Comparison of ENCODE assay signal across 14 cellular contexts in genomic region chr17:1746975-1747543, GRCh38. TPM values are rescaled to one million over a fixed set of nuclear protein-coding genes. Genes with fewer than 3 reads are reported as not detected.
DNase-seq lines count a peak whose midpoint lies in the region; ATAC-seq, FAIRE-seq and TF ChIP-seq lines count a peak whose summit lies in the region.
"Had no signal": no experiment of that assay in that cellular context is flagged by ENCODE, and none has a peak within 500 bp of the region (broad histone marks: within the 10 kb centered on the region; RNA-seq: fewer than 3 reads in every experiment).

No MANE protein-coding gene starts in this region.

- peak overlapping the region; percentile 51; the same call in 1 of the 2 replicates for H4K8ac ChIP-seq in H1 (ENCODE audit: extremely low read depth, insufficient read depth, low read length)

- POLR2A ChIA-PET in H1 (lab: Charles Lee; ENCODE audit: partially characterized antibody), result interaction anchor here (0.7 to 2.4 kb wide), 10 partner anchors 10 to 33 kb away, joined by 3 to 12 read pairs (median 4); partner anchors contain the start of genes SERPINF1 and WDR81
- POLR2A ChIA-PET in HepG2 (lab: Yijun Ruan, JAX), result interaction anchor here (1.3 to 16.4 kb wide), 6 partner anchors 7 to 26 kb away, joined by 3 to 299 read pairs (median 114); partner anchors contain the start of genes SERPINF1 and WDR81

- TF ChIP-seq POLR2A in H1 (IDR thresholded peaks at IDR 0.05; ENCODE audit: control extremely low read depth in 1 of 2, low read depth in 2 of 2, low read length in 2 of 2), result no peak
- peak in 1 of 2 experiments; percentile 20; a peak in 1 of 4 replicates for TF ChIP-seq POLR2A in HepG2 (IDR thresholded peaks at IDR 0.05; ENCODE audit: insufficient read depth in 1 of 2, low read depth in 2 of 2, low read length in 2 of 2)
- TF ChIP-seq POLR2A in suprapubic skin (IDR thresholded peaks at IDR 0.05), result no peak
- TF ChIP-seq POLR2A in H54 (IDR thresholded peaks at IDR 0.05; ENCODE audit: low read depth, low read length), result no peak

- H3K23ac ChIP-seq in H1 (ENCODE audit: insufficient read length), result no peak overlapping the region

- H3K79me2 ChIP-seq in H1 (ENCODE audit: control insufficient read depth in 1 of 2, insufficient read depth in 2 of 2, low read length in 2 of 2), result no peaks in the 10 kb centered on the region
- H3K79me2 ChIP-seq in HepG2 (ENCODE audit: insufficient read depth, low read length), result peaks cover 31% of the 10 kb centered on the region

- H2BK20ac ChIP-seq in H1 (ENCODE audit: low read length), result 0 out of 2 replicates have a peak overlapping the region, but pooled peaks have one; percentile 34

- H2BK12ac ChIP-seq in H1 (ENCODE audit: low read depth, low read length), result peak overlapping the region; percentile 90; the same call in 1 of the 2 replicates

- peak overlapping the region; percentile 30; the same call in 1 of the 2 replicates for H2BK5ac ChIP-seq in H1 (ENCODE audit: low read depth, low read length)

- no peak for TF ChIP-seq EP300 in H1 (IDR thresholded peaks at IDR 0.05; ENCODE audit: borderline replicate concordance in 1 of 2, low read depth in 2 of 2, low read length in 2 of 2)
- no peak for TF ChIP-seq EP300 in HepG2 (IDR thresholded peaks at IDR 0.05; ENCODE audit: low read depth in 2 of 2, low read length in 2 of 2)
- TF ChIP-seq EP300 in HepG2 (CRISPR knock-in tag; IDR thresholded peaks at IDR 0.05; ENCODE audit: borderline replicate concordance), result no peak
- no peak for TF ChIP-seq EP300 in suprapubic skin (IDR thresholded peaks at IDR 0.05)

- ATAC-seq in HepG2, result no peak
- ATAC-seq in HG02938 (IDR thresholded peaks at IDR 0.05; ENCODE audit: unreplicated experiment), result no peak
- ATAC-seq: K562, T-helper 17 cell had no signal

- H3K4me1 ChIP-seq in H1 (replicated peaks in 1 of 4; ENCODE audit: control insufficient read depth in 3 of 4, insufficient read depth in 4 of 4, low read length in 3 of 4) (peaks cover 0 to 8% (median 3%) of the 10 kb centered on the region in 4 experiments; a peak in 4 of 7 replicates), HepG2 (ENCODE audit: insufficient read depth, low read length) (peaks cover 60% of the 10 kb centered on the region), suprapubic skin (peaks cover 50% of the 10 kb centered on the region)

- peak overlapping the region; percentile 46; the same call in 1 of the 2 replicates for H2BK15ac ChIP-seq in H1 (ENCODE audit: low read length)

- H4K91ac ChIP-seq in H1 (replicated peaks; ENCODE audit: insufficient read length, low read length), result peak overlapping the region; percentile 55

- H3K36me3 ChIP-seq in H1 (ENCODE audit: control insufficient read depth in 2 of 4, insufficient read depth in 4 of 4, low read length in 3 of 4) (no peaks in the 10 kb centered on the region), HepG2 (replicated peaks in 1 of 2; ENCODE audit: control insufficient read depth in 1 of 2, insufficient read depth in 2 of 2, low read length in 2 of 2) (peaks cover 13 to 26% of the 10 kb centered on the region in 2 experiments; a peak in 4 of 5 replicates), suprapubic skin (no peaks in the 10 kb centered on the region)

- intact Hi-C loops in HepG2 (cut with micrococcal nuclease; ENCODE audit: unreplicated experiment), result no loop called here

- H3K23me2 ChIP-seq in H1 (ENCODE audit: low read depth, low read length), result no peaks in the 10 kb centered on the region

- H3K14ac ChIP-seq in H1 (ENCODE audit: insufficient read length), result no peak overlapping the region

- in situ Hi-C loops in HepG2 (cut with HindIII; ENCODE audit: extremely low pct_ligation_motif_present, low pct_unique_long_range_greater_than_20kb), result no loop called here

- no TSS peak for BruUV-seq in HepG2 (replicated peaks; lab: Mats Ljungman, UMichigan)

- no peaks in the 10 kb centered on the region for H3K9me3 ChIP-seq in H1 (ENCODE audit: insufficient read depth in 2 of 2, low read depth in 1 of 2, low read length in 1 of 2)
- H3K9me3 ChIP-seq in HepG2 (ENCODE audit: low read length), result no peaks in the 10 kb centered on the region
- no peaks in the 10 kb centered on the region for H3K9me3 ChIP-seq in suprapubic skin

- TF ChIP-seq CTCF in H1 (IDR thresholded peaks at IDR 0.05; ENCODE audit: control extremely low read depth in 1 of 3, insufficient read depth in 1 of 3, low read depth in 1 of 3, low read length in 3 of 3), result no peak
- TF ChIP-seq CTCF in HepG2 (CRISPR knock-in tag; IDR thresholded peaks at IDR 0.05), result no peak
- no peak for TF ChIP-seq CTCF in suprapubic skin (IDR thresholded peaks at IDR 0.05)

- no peak overlapping the region for H2BK120ac ChIP-seq in H1 (replicated peaks; ENCODE audit: low read depth, low read length)

- no peaks in the 10 kb centered on the region for H3K79me1 ChIP-seq in H1 (ENCODE audit: low read depth, low read length)

- no peak overlapping the region for H3K4me2 ChIP-seq in H1 (ENCODE audit: insufficient read depth in 1 of 2, low read depth in 2 of 2, low read length in 2 of 2)
- no peak overlapping the region for H3K4me2 ChIP-seq in HepG2 (ENCODE audit: low read depth, low read length)

- H3K27me3 ChIP-seq in H1 (replicated peaks in 1 of 4; ENCODE audit: control insufficient read depth in 3 of 4, extremely low read depth in 1 of 4, insufficient read depth in 3 of 4, low read length in 3 of 4) (no peaks in the 10 kb centered on the region; a peak in 1 of 7 replicates), HepG2 (ENCODE audit: control insufficient read depth in 1 of 2, insufficient read depth in 2 of 2, low read length in 2 of 2) (no peaks in the 10 kb centered on the region), suprapubic skin (no peaks in the 10 kb centered on the region)

- TF ChIP-seq RAD21 in H1 (IDR thresholded peaks at IDR 0.05 in 1 of 2, conservative IDR thresholded peaks at IDR 0.05 in 1 of 2; ENCODE audit: low read depth in 2 of 2, low read length in 2 of 2) (no peak), HepG2 (CRISPR knock-in tag; IDR thresholded peaks at IDR 0.05) (no peak)

- DNase-seq in DMS53 (lab: John Stamatoyannopoulos, UW), result peak; percentile 56
- no peak for DNase-seq in DMS53 treated with DMSO at 0.1 percent for 48 hours (lab: John Stamatoyannopoulos, UW; ENCODE audit: unreplicated experiment)
- peak in 1 of 2 experiments; percentile 72 for DNase-seq in H1 (ENCODE audit: low read depth in 1 of 2, low spot score in 2 of 2)
- no peak for DNase-seq in HepG2 (ENCODE audit: low spot score)
- peak in 1 of 2 donors; percentile 83 for DNase-seq in suprapubic skin (ENCODE audit: low spot score in 2 of 2)
- no peak for DNase-seq in H54 (ENCODE audit: insufficient read length, low spot score)
- DNase-seq in inferior parietal cortex (ENCODE audit: extremely low spot score), result no peak
- DNase-seq: activated CD4-positive, alpha-beta memory T cell treated with anti-CD3 and anti-CD28 coated beads for 36 hours; NCI-H1694 treated with DMSO at 0.1 percent for 48 hours; T-helper 17 cell had no signal

- H4K5ac ChIP-seq in H1 (ENCODE audit: insufficient read length, low read depth, low read length), result peak overlapping the region; percentile 10

- no peak for FAIRE-seq in H1 (lab: Jason Lieb, UNC)
- FAIRE-seq in HepG2 (lab: Jason Lieb, UNC), result no peak
- FAIRE-seq in H54 (lab: Jason Lieb, UNC), result no peak
- FAIRE-seq: frontal cortex, K562 had no signal

- WGBS in H1 (ENCODE audit: extremely low coverage in 1 of 2, insufficient coverage in 1 of 2, insufficient read length in 1 of 2, insufficient replicate concordance in 2 of 2, low coverage in 1 of 2, low lambda C conversion rate in 2 of 2, missing lambda C conversion rate in 1 of 2), 2 experiments, result 77% methylated on average over 22 of the region's 22 CpGs; no CpG with 5 or more reads in 1 of the 2 experiments
- WGBS in HepG2 (ENCODE audit: low lambda C conversion rate), result 93% methylated on average over 17 of the region's 22 CpGs
- WGBS in suprapubic skin, result 49% methylated on average over 13 of the region's 22 CpGs

- H3K18ac ChIP-seq in H1 (ENCODE audit: extremely low read depth, low read length), result no peak overlapping the region

- no peaks in the 10 kb centered on the region for H4K20me1 ChIP-seq in H1 (replicated peaks in 1 of 2; ENCODE audit: control insufficient read depth in 1 of 2, insufficient read depth in 2 of 2, low read length in 2 of 2)
- H4K20me1 ChIP-seq in HepG2 (ENCODE audit: insufficient read depth, low read length), result peaks cover 22% of the 10 kb centered on the region; the same call in 1 of the 2 replicates

- no peak overlapping the region for H2AFZ ChIP-seq in H1 (ENCODE audit: low read length)
- no peak overlapping the region for H2AFZ ChIP-seq in HepG2 (ENCODE audit: low read length)

- H3K4me3 ChIP-seq in H1 (ENCODE audit: extremely low read depth in 1 of 4, insufficient read depth in 2 of 4, low read depth in 3 of 4, low read length in 4 of 4), result no peak overlapping the region
- no peak overlapping the region for H3K4me3 ChIP-seq in HepG2 (replicated peaks in 1 of 3; ENCODE audit: insufficient read depth in 1 of 3, low read depth in 2 of 3, low read length in 3 of 3)
- peak overlapping the region; percentile 18 for H3K4me3 ChIP-seq in suprapubic skin
- H3K4me3 ChIP-seq: K562 had no signal

- H2AK5ac ChIP-seq in H1 (ENCODE audit: low read depth, low read length), result no peak overlapping the region

- H3K27ac ChIP-seq in H1 (ENCODE audit: low read depth, low read length) (no peak overlapping the region), HepG2 (ENCODE audit: extremely low read length, insufficient read depth, low read length) (peak overlapping the region; percentile 11), suprapubic skin (peak overlapping the region; percentile 81)

- no peak overlapping the region for H3K4ac ChIP-seq in H1 (replicated peaks; ENCODE audit: insufficient read length, low read depth, low read length)

- CTCF ChIA-PET in H1 (lab: Charles Lee; ENCODE audit: partially characterized antibody), result interaction anchor here (1.1 to 1.7 kb wide), 6 partner anchors 9 to 34 kb away, joined by 3 to 5 read pairs (median 4); partner anchors contain the start of gene SERPINF1
- CTCF ChIA-PET in HepG2 (lab: Yijun Ruan, JAX; ENCODE audit: low intra/inter-chr PET ratio, low total read pairs), result no interaction called here

- no peak overlapping the region for H3K9ac ChIP-seq in H1 (replicated peaks in 1 of 4; ENCODE audit: extremely low read depth in 1 of 4, low read depth in 3 of 4, low read length in 3 of 4)
- no peak overlapping the region for H3K9ac ChIP-seq in HepG2 (ENCODE audit: insufficient read depth, low read depth, low read length)

- H3K56ac ChIP-seq in H1 (replicated peaks; ENCODE audit: insufficient read length, low read depth, low read length), result peak overlapping the region; percentile 32

RNA-seq across cellular contexts. Expression of gene SERPINF2, which starts 4.4 kb away (rescaled TPM):
- 1.6 and 1.8 TPM in 2 replicates for total RNA-seq in H1 (2021; fragmentation: NEBNext Ultra II Directional; extraction: Animal tissue kit (Norgen Biotek cat#: 25700))
- 3.2 and 5.5 TPM in 2 replicates for polyA plus RNA-seq in H1 (2011; rRNA removed)
- polyA plus RNA-seq in H1 (2011; cell fraction: cytosol; rRNA removed), result 3.3 TPM
- polyA plus RNA-seq in H1 (2011; cell fraction: nucleus; rRNA removed), result 2.3 TPM
- polyA plus RNA-seq in H1 (2012, experiment 1 of 2), result 1.1 to 2.2 TPM (median 1.7 TPM) in 4 replicates
- polyA plus RNA-seq in H1 (2012, experiment 2 of 2), result 1.3 TPM
- polyA plus RNA-seq in H1 (2013, experiment 1 of 2), result 0.81 TPM
- polyA plus RNA-seq in H1 (2013, experiment 2 of 2), result 0.81 TPM
- polyA minus RNA-seq in H1 (2011; rRNA and poly(A)+ RNA removed), result 0.73 and 0.82 TPM in 2 replicates
- polyA minus RNA-seq in H1 (2011; cell fraction: cytosol; rRNA and poly(A)+ RNA removed), result 1.8 TPM
- polyA minus RNA-seq in H1 (2011; cell fraction: nucleus; rRNA and poly(A)+ RNA removed), result 0.60 TPM
- total RNA-seq in HepG2 (2016; rRNA removed; fragmentation: Illumina TruSeq; extraction: Trizol), result 123 and 309 TPM in 2 replicates
- total RNA-seq in HepG2 (2016; cell fraction: cytosol; rRNA removed; fragmentation: Illumina TruSeq; extraction: Trizol; ENCODE audit: low read depth), result 43.1 and 45.3 TPM in 2 replicates
- 113 and 316 TPM in 2 replicates for total RNA-seq in HepG2 (2016; cell fraction: insoluble cytoplasmic fraction; rRNA removed; fragmentation: Illumina TruSeq; extraction: Trizol)
- 90.4 and 105 TPM in 2 replicates for total RNA-seq in HepG2 (2016; cell fraction: membrane; rRNA removed; fragmentation: Illumina TruSeq; extraction: Trizol)
- 243 and 286 TPM in 2 replicates for total RNA-seq in HepG2 (2016; cell fraction: nucleus; rRNA removed; fragmentation: Illumina TruSeq; extraction: Trizol)
- polyA plus RNA-seq in HepG2 (2011; rRNA removed), result 548 and 871 TPM in 2 replicates
- 573 and 676 TPM in 2 replicates for polyA plus RNA-seq in HepG2 (2011; cell fraction: cytosol; rRNA removed)
- 1,260 and 1,369 TPM in 2 replicates for polyA plus RNA-seq in HepG2 (2011; cell fraction: nucleus; rRNA removed)
- 401 and 511 TPM in 2 replicates for polyA plus RNA-seq in HepG2 (2012)
- polyA plus RNA-seq in HepG2 (2016; cell fraction: cytosol; fragmentation: Illumina TruSeq; extraction: Trizol; ENCODE audit: low read depth), result 58.6 and 61.9 TPM in 2 replicates
- polyA plus RNA-seq in HepG2 (2016; cell fraction: insoluble cytoplasmic fraction; fragmentation: Illumina TruSeq; extraction: Trizol; ENCODE audit: low read depth), result 142 and 163 TPM in 2 replicates
- polyA plus RNA-seq in HepG2 (2016; cell fraction: membrane; fragmentation: Illumina TruSeq; extraction: Trizol; ENCODE audit: low read depth), result 96.0 and 97.4 TPM in 2 replicates
- 572 and 581 TPM in 2 replicates for polyA plus RNA-seq in HepG2 (2016; cell fraction: nucleus; fragmentation: Illumina TruSeq; extraction: Trizol; ENCODE audit: insufficient read depth, low read depth)
- polyA minus RNA-seq in HepG2 (2011; rRNA and poly(A)+ RNA removed; ENCODE audit: low replicate concordance), result 1.3 and 600 TPM in 2 replicates
- polyA minus RNA-seq in HepG2 (2011; cell fraction: cytosol; rRNA and poly(A)+ RNA removed), result 283 and 408 TPM in 2 replicates
- polyA minus RNA-seq in HepG2 (2011; cell fraction: nucleus; rRNA and poly(A)+ RNA removed), result 211 and 291 TPM in 2 replicates
- total RNA-seq in suprapubic skin, result 1 to 10 TPM; 3.9 to 7.4 (median 5.9) TPM
- total RNA-seq: activated CD4-positive, alpha-beta memory T cell treated with anti-CD3 and anti-CD28 coated beads for 36 hours; frontal cortex; temporal lobe had no signal
- polyA plus RNA-seq: K562 had no signal

RNA-seq across cellular contexts. Expression of gene SERPINF1, which starts 14.8 kb away (rescaled TPM):
- 41.5 and 42.3 TPM in 2 replicates for total RNA-seq in H1 (2021; fragmentation: NEBNext Ultra II Directional; extraction: Animal tissue kit (Norgen Biotek cat#: 25700))
- 136 and 161 TPM in 2 replicates for polyA plus RNA-seq in H1 (2011; rRNA removed)
- polyA plus RNA-seq in H1 (2011; cell fraction: cytosol; rRNA removed), result 112 TPM
- polyA plus RNA-seq in H1 (2011; cell fraction: nucleus; rRNA removed), result 138 TPM
- 44.7 to 50.6 TPM (median 49.2 TPM) in 4 replicates for polyA plus RNA-seq in H1 (2012, experiment 1 of 2)
- 62.1 TPM for polyA plus RNA-seq in H1 (2012, experiment 2 of 2)
- polyA plus RNA-seq in H1 (2013, experiment 1 of 2), result 94.4 TPM
- 101 TPM for polyA plus RNA-seq in H1 (2013, experiment 2 of 2)
- 45.7 and 57.7 TPM in 2 replicates for polyA minus RNA-seq in H1 (2011; rRNA and poly(A)+ RNA removed)
- polyA minus RNA-seq in H1 (2011; cell fraction: cytosol; rRNA and poly(A)+ RNA removed), result 29.4 TPM
- 23.2 TPM for polyA minus RNA-seq in H1 (2011; cell fraction: nucleus; rRNA and poly(A)+ RNA removed)
- 418 and 853 TPM in 2 replicates for total RNA-seq in HepG2 (2016; rRNA removed; fragmentation: Illumina TruSeq; extraction: Trizol)
- 177 and 189 TPM in 2 replicates for total RNA-seq in HepG2 (2016; cell fraction: cytosol; rRNA removed; fragmentation: Illumina TruSeq; extraction: Trizol; ENCODE audit: low read depth)
- total RNA-seq in HepG2 (2016; cell fraction: insoluble cytoplasmic fraction; rRNA removed; fragmentation: Illumina TruSeq; extraction: Trizol), result 427 and 844 TPM in 2 replicates
- 209 and 251 TPM in 2 replicates for total RNA-seq in HepG2 (2016; cell fraction: membrane; rRNA removed; fragmentation: Illumina TruSeq; extraction: Trizol)
- total RNA-seq in HepG2 (2016; cell fraction: nucleus; rRNA removed; fragmentation: Illumina TruSeq; extraction: Trizol), result 690 and 808 TPM in 2 replicates
- 2,101 and 2,733 TPM in 2 replicates for polyA plus RNA-seq in HepG2 (2011; rRNA removed)
- 2,219 and 2,408 TPM in 2 replicates for polyA plus RNA-seq in HepG2 (2011; cell fraction: cytosol; rRNA removed)
- 1,095 and 1,323 TPM in 2 replicates for polyA plus RNA-seq in HepG2 (2011; cell fraction: nucleus; rRNA removed)
- 624 and 785 TPM in 2 replicates for polyA plus RNA-seq in HepG2 (2012)
- polyA plus RNA-seq in HepG2 (2016; cell fraction: cytosol; fragmentation: Illumina TruSeq; extraction: Trizol; ENCODE audit: low read depth), result 255 and 290 TPM in 2 replicates
- 625 and 642 TPM in 2 replicates for polyA plus RNA-seq in HepG2 (2016; cell fraction: insoluble cytoplasmic fraction; fragmentation: Illumina TruSeq; extraction: Trizol; ENCODE audit: low read depth)
- polyA plus RNA-seq in HepG2 (2016; cell fraction: membrane; fragmentation: Illumina TruSeq; extraction: Trizol; ENCODE audit: low read depth), result 280 and 299 TPM in 2 replicates
- polyA plus RNA-seq in HepG2 (2016; cell fraction: nucleus; fragmentation: Illumina TruSeq; extraction: Trizol; ENCODE audit: insufficient read depth, low read depth), result 1,428 and 1,667 TPM in 2 replicates
- polyA minus RNA-seq in HepG2 (2011; rRNA and poly(A)+ RNA removed; ENCODE audit: low replicate concordance), result 1.4 and 887 TPM in 2 replicates
- polyA minus RNA-seq in HepG2 (2011; cell fraction: cytosol; rRNA and poly(A)+ RNA removed), result 345 and 528 TPM in 2 replicates
- polyA minus RNA-seq in HepG2 (2011; cell fraction: nucleus; rRNA and poly(A)+ RNA removed), result 167 and 268 TPM in 2 replicates
- total RNA-seq in suprapubic skin, result 100 to 1,000 TPM; 146 to 256 (median 194) TPM

RNA-seq across cellular contexts. Expression of gene WDR81, which starts 22.6 kb away (rescaled TPM):
- 12.3 and 13.1 TPM in 2 replicates for total RNA-seq in H1 (2021; fragmentation: NEBNext Ultra II Directional; extraction: Animal tissue kit (Norgen Biotek cat#: 25700))
- polyA plus RNA-seq in H1 (2011; rRNA removed) (9.1 and 12.9 TPM in 2 replicates), HepG2 (2011; rRNA removed) (9.1 and 15.1 TPM in 2 replicates)
- polyA plus RNA-seq in H1 (2011; cell fraction: cytosol; rRNA removed), result 8.0 TPM
- polyA plus RNA-seq in H1 (2011; cell fraction: nucleus; rRNA removed), result 30.5 TPM
- polyA plus RNA-seq in H1 (2012, experiment 1 of 2), result 7.4 to 14.0 TPM (median 13.7 TPM) in 4 replicates
- 10.3 TPM for polyA plus RNA-seq in H1 (2012, experiment 2 of 2)
- 6.6 TPM for polyA plus RNA-seq in H1 (2013, experiment 1 of 2)
- polyA plus RNA-seq in H1 (2013, experiment 2 of 2), result 5.4 TPM
- polyA minus RNA-seq in H1 (2011; rRNA and poly(A)+ RNA removed), result 7.8 and 8.5 TPM in 2 replicates
- polyA minus RNA-seq in H1 (2011; cell fraction: cytosol; rRNA and poly(A)+ RNA removed), result 10.5 TPM
- 13.8 TPM for polyA minus RNA-seq in H1 (2011; cell fraction: nucleus; rRNA and poly(A)+ RNA removed)
- total RNA-seq in HepG2 (2016; rRNA removed; fragmentation: Illumina TruSeq; extraction: Trizol) (12.5 and 16.7 TPM in 2 replicates), suprapubic skin (10 to 100 TPM; 40.0 to 61.7 (median 51.3) TPM)
- total RNA-seq in HepG2 (2016; cell fraction: cytosol; rRNA removed; fragmentation: Illumina TruSeq; extraction: Trizol; ENCODE audit: low read depth), result 3.6 and 3.9 TPM in 2 replicates
- 9.9 and 18.3 TPM in 2 replicates for total RNA-seq in HepG2 (2016; cell fraction: insoluble cytoplasmic fraction; rRNA removed; fragmentation: Illumina TruSeq; extraction: Trizol)
- 5.3 and 6.1 TPM in 2 replicates for total RNA-seq in HepG2 (2016; cell fraction: membrane; rRNA removed; fragmentation: Illumina TruSeq; extraction: Trizol)
- total RNA-seq in HepG2 (2016; cell fraction: nucleus; rRNA removed; fragmentation: Illumina TruSeq; extraction: Trizol), result 16.0 and 19.6 TPM in 2 replicates
- 6.4 and 10.5 TPM in 2 replicates for polyA plus RNA-seq in HepG2 (2011; cell fraction: cytosol; rRNA removed)
- 60.8 and 75.3 TPM in 2 replicates for polyA plus RNA-seq in HepG2 (2011; cell fraction: nucleus; rRNA removed)
- 8.5 and 12.5 TPM in 2 replicates for polyA plus RNA-seq in HepG2 (2012)
- polyA plus RNA-seq in HepG2 (2016; cell fraction: cytosol; fragmentation: Illumina TruSeq; extraction: Trizol; ENCODE audit: low read depth), result 1.8 and 2.2 TPM in 2 replicates
- 10.4 and 13.7 TPM in 2 replicates for polyA plus RNA-seq in HepG2 (2016; cell fraction: insoluble cytoplasmic fraction; fragmentation: Illumina TruSeq; extraction: Trizol; ENCODE audit: low read depth)
- polyA plus RNA-seq in HepG2 (2016; cell fraction: membrane; fragmentation: Illumina TruSeq; extraction: Trizol; ENCODE audit: low read depth), result 3.1 and 3.3 TPM in 2 replicates
- polyA plus RNA-seq in HepG2 (2016; cell fraction: nucleus; fragmentation: Illumina TruSeq; extraction: Trizol; ENCODE audit: insufficient read depth, low read depth), result 42.6 and 43.3 TPM in 2 replicates
- polyA minus RNA-seq in HepG2 (2011; rRNA and poly(A)+ RNA removed; ENCODE audit: low replicate concordance), result 15.7 and 46.8 TPM in 2 replicates
- 13.4 and 15.0 TPM in 2 replicates for polyA minus RNA-seq in HepG2 (2011; cell fraction: cytosol; rRNA and poly(A)+ RNA removed)
- polyA minus RNA-seq in HepG2 (2011; cell fraction: nucleus; rRNA and poly(A)+ RNA removed), result 18.0 and 22.3 TPM in 2 replicates

RNA-seq across cellular contexts. Expression of gene TLCD2, which starts 36.9 kb away (rescaled TPM):
- 1.3 and 1.4 TPM in 2 replicates for total RNA-seq in H1 (2021; fragmentation: NEBNext Ultra II Directional; extraction: Animal tissue kit (Norgen Biotek cat#: 25700))
- 0.47 and 0.69 TPM in 2 replicates for polyA plus RNA-seq in H1 (2011; rRNA removed)
- polyA plus RNA-seq in H1 (2011; cell fraction: cytosol; rRNA removed), result 0.83 TPM
- polyA plus RNA-seq in H1 (2011; cell fraction: nucleus; rRNA removed), result 2.2 TPM
- 1.4 to 1.9 TPM (median 1.5 TPM) in 4 replicates for polyA plus RNA-seq in H1 (2012, experiment 1 of 2)
- 0.58 TPM for polyA plus RNA-seq in H1 (2012, experiment 2 of 2)
- 1.9 TPM for polyA plus RNA-seq in H1 (2013, experiment 1 of 2)
- polyA plus RNA-seq in H1 (2013, experiment 2 of 2), result 1.6 TPM
- polyA minus RNA-seq in H1 (2011; rRNA and poly(A)+ RNA removed), result 0.85 and 1.0 TPM in 2 replicates
- 0.66 TPM for polyA minus RNA-seq in H1 (2011; cell fraction: cytosol; rRNA and poly(A)+ RNA removed)
- polyA minus RNA-seq in H1 (2011; cell fraction: nucleus; rRNA and poly(A)+ RNA removed), result 2.1 TPM
- total RNA-seq in HepG2 (2016; rRNA removed; fragmentation: Illumina TruSeq; extraction: Trizol), result 0.84 and 1.1 TPM in 2 replicates
- total RNA-seq in HepG2 (2016; cell fraction: cytosol; rRNA removed; fragmentation: Illumina TruSeq; extraction: Trizol; ENCODE audit: low read depth), result 0.26 and 0.40 TPM in 2 replicates
- total RNA-seq in HepG2 (2016; cell fraction: insoluble cytoplasmic fraction; rRNA removed; fragmentation: Illumina TruSeq; extraction: Trizol), result 0.92 and 1.3 TPM in 2 replicates
- 0.86 and 1.1 TPM in 2 replicates for total RNA-seq in HepG2 (2016; cell fraction: membrane; rRNA removed; fragmentation: Illumina TruSeq; extraction: Trizol)
- total RNA-seq in HepG2 (2016; cell fraction: nucleus; rRNA removed; fragmentation: Illumina TruSeq; extraction: Trizol), result 0.84 and 0.94 TPM in 2 replicates
- 0.90 and 1.2 TPM in 2 replicates for polyA plus RNA-seq in HepG2 (2011; rRNA removed)
- polyA plus RNA-seq in HepG2 (2011; cell fraction: cytosol; rRNA removed), result 0.56 and 0.73 TPM in 2 replicates
- 0.92 and 1.4 TPM in 2 replicates for polyA plus RNA-seq in HepG2 (2011; cell fraction: nucleus; rRNA removed)
- 0.78 and 1.3 TPM in 2 replicates for polyA plus RNA-seq in HepG2 (2012)
- 0.23 and 0.25 TPM in 2 replicates for polyA plus RNA-seq in HepG2 (2016; cell fraction: cytosol; fragmentation: Illumina TruSeq; extraction: Trizol; ENCODE audit: low read depth)
- polyA plus RNA-seq in HepG2 (2016; cell fraction: insoluble cytoplasmic fraction; fragmentation: Illumina TruSeq; extraction: Trizol; ENCODE audit: low read depth), result 0.71 and 0.74 TPM in 2 replicates
- 0.47 and 0.49 TPM in 2 replicates for polyA plus RNA-seq in HepG2 (2016; cell fraction: membrane; fragmentation: Illumina TruSeq; extraction: Trizol; ENCODE audit: low read depth)
- polyA plus RNA-seq in HepG2 (2016; cell fraction: nucleus; fragmentation: Illumina TruSeq; extraction: Trizol; ENCODE audit: insufficient read depth, low read depth), result 1.4 and 1.5 TPM in 2 replicates
- 1.6 and 2.6 TPM in 2 replicates for polyA minus RNA-seq in HepG2 (2011; rRNA and poly(A)+ RNA removed; ENCODE audit: low replicate concordance)
- polyA minus RNA-seq in HepG2 (2011; cell fraction: cytosol; rRNA and poly(A)+ RNA removed), result 0.53 and 1.3 TPM in 2 replicates
- polyA minus RNA-seq in HepG2 (2011; cell fraction: nucleus; rRNA and poly(A)+ RNA removed), result 1.3 and 1.6 TPM in 2 replicates
- 1 to 10 TPM; 2.2 to 4.6 (median 2.9) TPM for total RNA-seq in suprapubic skin

Comparison
In these comparisons a context has a peak if more than half of its experiments do, and no peak if none do; other contexts are left out.
1. RNA of gene SERPINF2, which starts 4.4 kb away (total RNA-seq): 43.1 to 316 TPM in HepG2; 3.9 to 7.4 TPM in suprapubic skin and 1.6 to 1.8 TPM in H1; every median in the first group is over 4 times any median in the second.